In the genomic region with DNA sequence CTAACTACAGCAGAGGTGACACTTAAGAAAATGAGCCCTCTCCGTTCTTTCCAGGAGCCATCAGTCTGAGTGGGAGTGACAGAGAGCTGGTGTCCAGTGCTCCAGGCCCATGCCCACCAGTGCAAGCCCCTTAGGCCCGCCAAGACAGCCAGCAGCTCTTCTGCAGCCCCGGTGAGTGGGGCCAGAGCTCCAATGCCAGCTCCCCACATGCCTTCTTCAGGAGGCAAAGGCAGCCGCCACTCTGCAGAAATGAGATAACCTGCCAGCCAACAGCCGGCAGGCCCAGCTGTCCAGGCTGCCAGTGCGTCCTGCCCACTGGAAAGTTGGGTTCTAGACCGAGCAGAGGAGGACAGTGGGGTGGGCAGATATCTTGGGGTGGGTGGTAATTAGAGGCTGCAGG, we compare ENCODE assay signal across 18 cellular contexts. TPM values are rescaled to one million over a fixed set of nuclear protein-coding genes. Genes with fewer than 3 reads are reported as not detected.
DNase-seq lines count a peak whose midpoint lies in the region; TF ChIP-seq lines count a peak whose summit lies in the region.
"Had no signal": no experiment of that assay in that cellular context is flagged by ENCODE, and none has a peak within 500 bp of the region (broad histone marks: within the 10 kb centered on the region; RNA-seq: fewer than 3 reads in every experiment).

No MANE protein-coding gene starts in this region.

- H3K4me3 ChIP-seq in WERI-Rb-1 (ENCODE audit: low read depth, low read length): peak overlapping the region; percentile 39
- peak overlapping the region; percentile 49; the same call in 1 of the 2 replicates for H3K4me3 ChIP-seq in iPS-20b (ENCODE audit: low read length)
- no peak overlapping the region for H3K4me3 ChIP-seq in osteoblast (ENCODE audit: insufficient read depth, low read length)

- no peak overlapping the region for H3K4me3 Mint-ChIP-seq in activated naive CD4-positive, alpha-beta T cell treated with anti-CD3 and anti-CD28 coated beads for 36 hours
- H3K4me3 Mint-ChIP-seq in type B pancreatic cell: no peak overlapping the region
- H3K4me3 Mint-ChIP-seq: CD8-positive, alpha-beta memory T cell had no signal

- H3K9ac ChIP-seq in iPS-20b (ENCODE audit: low read depth, low read length): no peak overlapping the region

- peaks cover 18% of the 10 kb centered on the region for H3K4me1 Mint-ChIP-seq in activated naive CD4-positive, alpha-beta T cell treated with anti-CD3 and anti-CD28 coated beads for 36 hours (ENCODE audit: low read depth)
- H3K4me1 Mint-ChIP-seq in type B pancreatic cell (ENCODE audit: unreplicated experiment): no peaks in the 10 kb centered on the region

- H3K27me3 ChIP-seq in WERI-Rb-1 (ENCODE audit: insufficient read depth, low read depth, severe bottlenecking): no peaks in the 10 kb centered on the region
- peaks cover 56% of the 10 kb centered on the region for H3K27me3 ChIP-seq in iPS-20b (ENCODE audit: insufficient read depth, low read length)
- H3K27me3 ChIP-seq in osteoblast (ENCODE audit: insufficient read depth, low read length): peaks cover 84% of the 10 kb centered on the region

- no peaks in the 10 kb centered on the region for H3K36me3 Mint-ChIP-seq in activated naive CD4-positive, alpha-beta T cell treated with anti-CD3 and anti-CD28 coated beads for 36 hours (ENCODE audit: low read depth)
- H3K36me3 Mint-ChIP-seq in type B pancreatic cell: no peaks in the 10 kb centered on the region
- H3K36me3 Mint-ChIP-seq: CD8-positive, alpha-beta memory T cell; T-cell had no signal

- no peaks in the 10 kb centered on the region for H3K9me3 ChIP-seq in WERI-Rb-1 (ENCODE audit: severe bottlenecking)
- H3K9me3 ChIP-seq in iPS-20b (ENCODE audit: insufficient read depth, low read depth, low read length): no peaks in the 10 kb centered on the region
- H3K9me3 ChIP-seq in osteoblast (ENCODE audit: low read depth, low read length): no peaks in the 10 kb centered on the region

- no peaks in the 10 kb centered on the region for H3K9me3 Mint-ChIP-seq in activated naive CD4-positive, alpha-beta T cell treated with anti-CD3 and anti-CD28 coated beads for 36 hours
- no peaks in the 10 kb centered on the region for H3K9me3 Mint-ChIP-seq in type B pancreatic cell
- H3K9me3 Mint-ChIP-seq: CD8-positive, alpha-beta memory T cell; T-cell had no signal

- H2AFZ ChIP-seq in osteoblast (ENCODE audit: low read length): no peak overlapping the region

- no peaks in the 10 kb centered on the region for H3K79me2 ChIP-seq in osteoblast (ENCODE audit: insufficient read depth, low read length)

- H3K27me3 Mint-ChIP-seq in activated naive CD4-positive, alpha-beta T cell treated with anti-CD3 and anti-CD28 coated beads for 36 hours (ENCODE audit: low read depth): peaks cover 72% of the 10 kb centered on the region
- H3K27me3 Mint-ChIP-seq in type B pancreatic cell: peaks cover 80% of the 10 kb centered on the region

- intact Hi-C loops in activated naive CD4-positive, alpha-beta T cell treated with anti-CD3 and anti-CD28 coated beads for 36 hours (cut with micrococcal nuclease): no loop called here

- H4K20me1 ChIP-seq in osteoblast (ENCODE audit: insufficient read depth, low read length): no peaks in the 10 kb centered on the region

- H3K27ac Mint-ChIP-seq in activated naive CD4-positive, alpha-beta T cell treated with anti-CD3 and anti-CD28 coated beads for 36 hours: no peak overlapping the region
- H3K27ac Mint-ChIP-seq in type B pancreatic cell: no peak overlapping the region
- H3K27ac Mint-ChIP-seq: CD8-positive, alpha-beta memory T cell had no signal

- TF ChIP-seq CTCF in WERI-Rb-1 (IDR thresholded peaks at IDR 0.05; ENCODE audit: low read depth, low read length) (no peak), osteoblast (IDR thresholded peaks at IDR 0.05; ENCODE audit: extremely low read depth, low read depth, low read length) (no peak), type B pancreatic cell (conservative IDR thresholded peaks at IDR 0.05) (no peak)

- DNase-seq in DMS79 treated with DMSO at 0.1 percent for 48 hours (lab: John Stamatoyannopoulos, UW) (peak; percentile 26), DMS79 (lab: John Stamatoyannopoulos, UW) (no peak), WERI-Rb-1 (no peak), osteoblast (ENCODE audit: insufficient read length, low spot score, missing footprints) (peak; percentile 81), COLO829 (ENCODE audit: low spot score) (no peak), type B pancreatic cell (ENCODE audit: extremely low spot score, unreplicated experiment) (no peak)
- no peak for DNase-seq in activated naive CD4-positive, alpha-beta T cell treated with anti-CD3 and anti-CD28 coated beads for 36 hours
- DNase-seq: 8988T, Kasumi-1, NCI-H2107, NCI-H2227 treated with DMSO at 0.1 percent for 48 hours, NCI-H748 treated with DMSO at 0.1 percent for 48 hours, SIG-M5, T-cell had no signal

- H3K27ac ChIP-seq in WERI-Rb-1 (peak overlapping the region; percentile 94), iPS-20b (ENCODE audit: low read length) (no peak overlapping the region), osteoblast (ENCODE audit: low read depth, low read length) (no peak overlapping the region)
- H3K27ac ChIP-seq: C4-2B had no signal

- no peaks in the 10 kb centered on the region for H3K36me3 ChIP-seq in WERI-Rb-1
- no peaks in the 10 kb centered on the region for H3K36me3 ChIP-seq in iPS-20b (ENCODE audit: insufficient read depth, low read depth, low read length)
- H3K36me3 ChIP-seq in osteoblast (ENCODE audit: insufficient read depth, low read length): no peaks in the 10 kb centered on the region

- H3K4me1 ChIP-seq in iPS-20b (ENCODE audit: insufficient read depth, low read length) (peaks cover 27% of the 10 kb centered on the region; the same call in 1 of the 2 replicates), osteoblast (ENCODE audit: insufficient read depth, low read length) (no peaks in the 10 kb centered on the region)

- no peak overlapping the region for H3K4me2 ChIP-seq in osteoblast (ENCODE audit: insufficient read depth, low read length)

- CTCF ChIA-PET in activated naive CD4-positive, alpha-beta T cell treated with anti-CD3 and anti-CD28 coated beads for 36 hours (lab: Charles Lee): interaction anchor here (0.7 kb wide), 1 partner anchor 13 kb away, joined by 3 read pairs; no protein-coding TSS in a partner anchor

RNA-seq across cellular contexts. Expression of a gene that starts 3.8 kb away (rescaled TPM):
- total RNA-seq in osteoblast (0.36 TPM in 1 of 2 replicates, not detected in the other), type B pancreatic cell (ENCODE audit: low replicate concordance) (2.2 and 4.2 TPM in 2 replicates)
- under 1 TPM in 1 of 2 experiments, not detected in 1; 0.27 TPM for total RNA-seq in activated naive CD4-positive, alpha-beta T cell treated with anti-CD3 and anti-CD28 coated beads for 36 hours
- total RNA-seq: CD8-positive, alpha-beta memory T cell; MCF 10A had no signal

Comparison
In these comparisons a context has a peak if more than half of its experiments do, and no peak if none do; other contexts are left out.
1. DNase-seq: peak in DMS79 treated with DMSO at 0.1 percent for 48 hours (single experiment) and osteoblast (single experiment); none in DMS79 (single experiment), WERI-Rb-1 (single experiment), COLO829 (single experiment), activated naive CD4-positive, alpha-beta T cell treated with anti-CD3 and anti-CD28 coated beads for 36 hours (single experiment) and type B pancreatic cell (single experiment).